8 cellular contexts compared by ENCODE assay signal in genomic region chr2:33497177-33497787, GRCh38. TPM values are rescaled to one million over a fixed set of nuclear protein-coding genes. Genes with fewer than 3 reads are reported as not detected.
DNase-seq lines count a peak whose midpoint lies in the region; ATAC-seq, FAIRE-seq and TF ChIP-seq lines count a peak whose summit lies in the region.

No MANE protein-coding gene starts in this region.

- TF ChIP-seq POLR2A in H54 (IDR thresholded peaks at IDR 0.05; ENCODE audit: low read depth, low read length) = no peak

- peaks cover 65 to 95% (median 84%) of the 10 kb centered on the region in 3 donors for H3K4me1 Mint-ChIP-seq in naive B cell

- FAIRE-seq in D721Med (lab: Jason Lieb, UNC) = no peak
- no peak for FAIRE-seq in H54 (lab: Jason Lieb, UNC)

- no peaks in the 10 kb centered on the region for H3K27me3 Mint-ChIP-seq in naive B cell

- peak; percentile 64 to 89 for DNase-seq in NOMO-1 (lab: John Stamatoyannopoulos, UW; ENCODE audit: unreplicated experiment in 2 of 2)
- DNase-seq in naive B cell = peak; percentile 44
- DNase-seq in DMS114 treated with DMSO at 0.1 percent for 48 hours (lab: John Stamatoyannopoulos, UW; ENCODE audit: unreplicated experiment) = no peak
- DNase-seq in D721Med (ENCODE audit: insufficient read length, low spot score) = no peak
- no peak for DNase-seq in DMS 273 (lab: John Stamatoyannopoulos, UW; ENCODE audit: unreplicated experiment)
- no peak for DNase-seq in H54 (ENCODE audit: insufficient read length, low spot score)

- peak; percentile 41 for ATAC-seq in GM18873 (IDR thresholded peaks at IDR 0.05; ENCODE audit: low FRiP score, unreplicated experiment)
- ATAC-seq in HG02852 (IDR thresholded peaks at IDR 0.05; ENCODE audit: unreplicated experiment) = peak; percentile 48
- ATAC-seq in naive B cell (ENCODE audit: low read depth in 2 of 2) = peak; percentile 80 to 81

- no peak for TF ChIP-seq CTCF in D721Med (IDR thresholded peaks at IDR 0.05; ENCODE audit: insufficient read depth, missing control alignments)

- peaks cover 12 to 14% of the 10 kb centered on the region in 2 donors for H3K36me3 Mint-ChIP-seq in naive B cell

- peak overlapping the region; percentile 34 to 83 (median 68) for H3K4me3 Mint-ChIP-seq in naive B cell

- H3K27ac Mint-ChIP-seq in naive B cell = peak overlapping the region; percentile 8 to 96 (median 86)

- H3K9me3 Mint-ChIP-seq in naive B cell = peaks cover 0 to 5% (median 0%) of the 10 kb centered on the region in 7 donors

RNA-seq across cellular contexts. Expression of gene RASGRP3, which starts 20.8 kb away (rescaled TPM):
- 100 to 1,000 TPM in 3 of 6 donors, 10 to 100 TPM in 3; 44.7 to 118 (median 92.3) TPM for polyA plus RNA-seq in naive B cell (ENCODE audit: low read depth in 6 of 6)

Comparison
In these comparisons a context has a peak if more than half of its experiments do, and no peak if none do; other contexts are left out.
1. DNase-seq: peak in NOMO-1 (2 of 2) and naive B cell (single experiment); none in DMS114 treated with DMSO at 0.1 percent for 48 hours (single experiment), D721Med (single experiment), DMS 273 (single experiment) and H54 (single experiment).
2. Peak in every context shown above with its lines, with median percentiles within 50 percentile points of each other: ATAC-seq.